ENCODE assay signal across 1 cellular context in the genomic region with DNA sequence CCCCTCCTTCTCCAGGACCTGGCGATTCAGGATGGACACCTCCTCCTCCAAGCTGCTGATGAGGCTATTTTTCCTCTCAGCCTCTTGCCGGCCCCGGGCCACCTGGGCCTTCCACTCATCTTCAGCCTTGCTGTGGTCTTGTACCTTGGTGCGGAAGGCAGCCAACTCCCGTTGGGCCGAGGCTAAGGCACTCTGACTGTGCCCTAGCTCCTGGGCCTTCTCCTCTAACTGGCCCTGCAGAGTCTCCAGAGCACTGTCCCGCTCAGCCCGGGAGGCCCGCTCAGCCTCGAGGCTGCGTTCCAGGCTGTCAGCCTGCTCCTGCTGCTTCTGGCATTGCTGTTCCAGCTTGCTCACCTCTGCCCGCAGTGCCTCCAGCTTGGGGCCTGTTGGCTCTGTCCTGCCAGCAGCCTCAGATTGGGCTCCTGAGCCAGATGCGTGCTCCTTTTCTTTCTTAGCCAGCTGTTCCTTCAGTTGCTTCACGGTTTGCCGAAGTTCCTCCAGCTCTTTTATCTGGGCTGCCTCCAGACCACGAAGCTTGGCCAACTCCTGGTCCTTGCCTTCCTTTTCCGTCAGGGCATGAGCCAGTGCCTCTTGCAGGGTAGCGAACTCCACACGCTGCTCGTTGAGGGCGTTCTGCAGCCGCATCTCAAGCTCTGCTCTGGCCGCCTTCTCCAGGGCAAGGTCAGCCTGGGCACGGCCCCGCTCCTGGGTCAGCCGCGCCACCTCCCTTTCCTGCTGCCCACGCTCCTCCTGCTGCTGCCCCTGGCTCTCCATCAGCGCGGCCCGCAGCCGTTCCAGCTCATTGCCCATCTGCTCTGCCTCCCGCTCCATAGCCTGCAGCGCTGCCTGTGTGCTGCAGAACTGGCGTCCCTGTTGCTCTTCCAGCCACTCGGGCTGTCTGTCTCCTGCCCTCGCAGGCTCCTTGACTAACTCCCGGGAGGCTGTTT.
A peak's percentile ranks its signal among the peaks of the same experiment; 100 is the strongest.
TF ChIP-seq lines count a peak whose summit lies in the region.

No MANE protein-coding gene starts in this region.

TF ChIP-seq in HepG2, 621 proteins besides CTCF, POLR2A, EP300 and RAD21:
- TF ChIP-seq, protein P1, sequence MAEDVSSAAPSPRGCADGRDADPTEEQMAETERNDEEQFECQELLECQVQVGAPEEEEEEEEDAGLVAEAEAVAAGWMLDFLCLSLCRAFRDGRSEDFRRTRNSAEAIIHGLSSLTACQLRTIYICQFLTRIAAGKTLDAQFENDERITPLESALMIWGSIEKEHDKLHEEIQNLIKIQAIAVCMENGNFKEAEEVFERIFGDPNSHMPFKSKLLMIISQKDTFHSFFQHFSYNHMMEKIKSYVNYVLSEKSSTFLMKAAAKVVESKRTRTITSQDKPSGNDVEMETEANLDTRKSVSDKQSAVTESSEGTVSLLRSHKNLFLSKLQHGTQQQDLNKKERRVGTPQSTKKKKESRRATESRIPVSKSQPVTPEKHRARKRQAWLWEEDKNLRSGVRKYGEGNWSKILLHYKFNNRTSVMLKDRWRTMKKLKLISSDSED (CRISPR knock-in tag; IDR thresholded peaks at IDR 0.05): no peak
- TF ChIP-seq AGO2 (optimal IDR thresholded peaks at IDR 0.05; ENCODE audit: low read depth, low read length): peak; percentile 68
- peak; percentile 55 for TF ChIP-seq RBM22 (optimal IDR thresholded peaks at IDR 0.05; ENCODE audit: low read length)
